ENCODE assay signal across 31 cellular contexts in the genomic region with DNA sequence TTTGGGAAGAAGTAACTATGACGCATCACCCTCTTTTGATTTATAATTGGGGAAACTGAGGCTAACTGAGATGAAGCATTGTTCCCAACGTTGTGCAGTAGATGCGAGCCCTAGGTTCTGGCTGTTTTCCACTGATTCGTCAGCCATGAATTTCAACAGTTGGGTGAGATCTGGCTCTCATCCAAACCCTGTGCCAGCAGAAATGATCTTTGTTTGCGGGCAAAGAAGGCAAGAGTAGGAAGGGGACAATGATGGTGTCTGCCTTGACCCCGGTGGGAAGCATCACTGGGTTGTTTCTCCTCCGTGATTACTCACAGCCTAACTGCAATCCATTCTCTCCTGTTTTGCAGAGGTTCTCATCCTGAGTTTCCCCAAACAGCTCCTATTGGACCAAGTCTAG.
DNase-seq lines count a peak whose midpoint lies in the region; ATAC-seq and TF ChIP-seq lines count a peak whose summit lies in the region.
"Had no signal": no experiment of that assay in that cellular context is flagged by ENCODE, and none has a peak within 500 bp of the region (broad histone marks: within the 10 kb centered on the region; RNA-seq: fewer than 3 reads in every experiment).

No MANE protein-coding gene starts in this region.

- no peak overlapping the region for H3K27ac Mint-ChIP-seq in endodermal cell
- H3K27ac Mint-ChIP-seq: activated naive CD8-positive, alpha-beta T cell treated with anti-CD3 and anti-CD28 coated beads, Interleukin-2, amount 10 ng/mL, durations not matched to agents 7 days and 5 days; CD4-positive, alpha-beta memory T cell; effector memory CD8-positive, alpha-beta T cell; memory B cell; T-helper 1 cell treated with Interleukin-12 subunit alpha and Interleukin-12 subunit beta and Interleukin-4 antibody, amounts not matched to agents 30 μg/mL and 1 μg/mL, for 36 hours had no signal

- no peaks in the 10 kb centered on the region for H3K36me3 ChIP-seq in OCI-LY3 (replicated peaks; ENCODE audit: low read depth, low read length)
- no peaks in the 10 kb centered on the region for H3K36me3 ChIP-seq in endodermal cell (ENCODE audit: control insufficient read depth, insufficient read depth, low read length)
- H3K36me3 ChIP-seq in upper lobe of left lung, result no peaks in the 10 kb centered on the region
- H3K36me3 ChIP-seq: left lung, ovary, suprapubic skin had no signal

- H3K9ac ChIP-seq in OCI-LY3 (ENCODE audit: low read length) (no peak overlapping the region), endodermal cell (ENCODE audit: extremely low read depth, low read length, poor library complexity, severe bottlenecking) (no peak overlapping the region)

- peaks cover 9% of the 10 kb centered on the region for H3K4me1 Mint-ChIP-seq in endodermal cell
- H3K4me1 Mint-ChIP-seq: memory B cell had no signal

- peak overlapping the region; percentile 85 for H3K4me2 ChIP-seq in OCI-LY3 (ENCODE audit: low read length)

- H3K9me3 ChIP-seq in OCI-LY3 (ENCODE audit: insufficient read depth, low read length) (no peaks in the 10 kb centered on the region), endodermal cell (ENCODE audit: control insufficient read depth, low read length) (peaks cover 10% of the 10 kb centered on the region), upper lobe of left lung (peaks cover 0 to 6% (median 0%) of the 10 kb centered on the region in 4 donors)
- H3K9me3 ChIP-seq: ovary, suprapubic skin had no signal

- no peak overlapping the region for H3K4me3 Mint-ChIP-seq in endodermal cell
- H3K4me3 Mint-ChIP-seq: activated naive CD8-positive, alpha-beta T cell treated with anti-CD3 and anti-CD28 coated beads, Interleukin-2, amount 10 ng/mL, durations not matched to agents 7 days and 5 days; CD4-positive, alpha-beta memory T cell; effector memory CD8-positive, alpha-beta T cell; memory B cell; T-helper 1 cell treated with Interleukin-12 subunit alpha and Interleukin-12 subunit beta and Interleukin-4 antibody, amounts not matched to agents 30 μg/mL and 1 μg/mL, for 36 hours had no signal

- H3K9me3 Mint-ChIP-seq in endodermal cell, result peaks cover 12% of the 10 kb centered on the region

- H4K20me1 ChIP-seq in OCI-LY3 (ENCODE audit: insufficient read depth, low read length), result no peaks in the 10 kb centered on the region

- H3K79me2 ChIP-seq in OCI-LY3 (ENCODE audit: low read length), result no peaks in the 10 kb centered on the region

- no peaks in the 10 kb centered on the region for H3K27me3 ChIP-seq in OCI-LY3 (ENCODE audit: low read depth, low read length)
- no peaks in the 10 kb centered on the region for H3K27me3 ChIP-seq in endodermal cell (ENCODE audit: control insufficient read depth, insufficient read depth, low read length, poor library complexity, severe bottlenecking)
- H3K27me3 ChIP-seq in upper lobe of left lung, result no peaks in the 10 kb centered on the region
- H3K27me3 ChIP-seq: left lung, ovary, suprapubic skin had no signal

- peak overlapping the region; percentile 68 for H3K4me3 ChIP-seq in OCI-LY3 (ENCODE audit: low read length)
- H3K4me3 ChIP-seq in endodermal cell (ENCODE audit: low read length), result no peak overlapping the region
- no peak overlapping the region for H3K4me3 ChIP-seq in upper lobe of left lung
- H3K4me3 ChIP-seq: left lung, ovary, skin epidermis, suprapubic skin had no signal

- no peak overlapping the region for H2AFZ ChIP-seq in OCI-LY3 (ENCODE audit: low read depth, low read length)

- no peak for TF ChIP-seq POLR2A in upper lobe of left lung (IDR thresholded peaks at IDR 0.05)

- peak; percentile 19 for DNase-seq in DMS79 treated with DMSO at 0.1 percent for 48 hours (lab: John Stamatoyannopoulos, UW)
- no peak for DNase-seq in DMS79 (lab: John Stamatoyannopoulos, UW)
- peak; percentile 27 for DNase-seq in G401 (ENCODE audit: low spot score)
- DNase-seq in endodermal cell, result peak; percentile 10
- DNase-seq in Kasumi-1 (lab: John Stamatoyannopoulos, UW), result no peak
- no peak for DNase-seq in upper lobe of left lung
- no peak for DNase-seq in GF-D8 (lab: John Stamatoyannopoulos, UW)
- DNase-seq: 8988T; activated CD4-positive, alpha-beta T cell treated with anti-CD3 and anti-CD28 coated beads, Interleukin-2, amount 50 U/mL, for 48 hours; activated gamma-delta T cell treated with Interleukin-2 at 50 U/mL for 16 hours; activated naive CD8-positive, alpha-beta T cell treated with anti-CD3 and anti-CD28 coated beads, Interleukin-2, amount 10 ng/mL, durations not matched to agents 7 days and 5 days; activated T-cell treated with anti-CD3 and anti-CD28 coated beads, Interleukin-2, amount 50 U/mL, for 48 hours; aorta; CD4-positive, alpha-beta memory T cell; effector memory CD8-positive, alpha-beta T cell; erythroblast; foreskin fibroblast; islet precursor cell; left lung; NCI-H1048; NCI-H1930; OCI-M1; ovary; retina; stimulated activated naive CD4-positive, alpha-beta T cell treated with Interleukin-2 at 50 U/mL for 16 hours had no signal

- no peak for TF ChIP-seq EP300 in upper lobe of left lung (IDR thresholded peaks at IDR 0.05)

- in situ Hi-C loops in G401 (cut with HindIII; ENCODE audit: low sequenced_read_pairs), result no loop called here

- H3K27ac ChIP-seq in OCI-LY3 (ENCODE audit: low read length) (no peak overlapping the region), endodermal cell (ENCODE audit: low read depth, low read length) (no peak overlapping the region), upper lobe of left lung (no peak overlapping the region)
- H3K27ac ChIP-seq: left lung, ovary had no signal

- WGBS in endodermal cell (ENCODE audit: insufficient coverage in 1 of 2, insufficient read length in 1 of 2), 2 experiments, result 82 to 98% methylated on average over 6 to 7 of the region's 7 CpGs
- WGBS in upper lobe of left lung, 2 donors, result 89 to 93% methylated on average over 6 to 7 of the region's 7 CpGs

- no peak for ATAC-seq in upper lobe of left lung (ENCODE audit: low FRiP score in 2 of 2)
- ATAC-seq: effector memory CD8-positive, alpha-beta T cell; HepG2; left lung had no signal

- H3K4me1 ChIP-seq in OCI-LY3 (ENCODE audit: low read length) (peaks cover 19% of the 10 kb centered on the region), endodermal cell (ENCODE audit: control insufficient read depth, insufficient read depth, low read length) (no peaks in the 10 kb centered on the region), upper lobe of left lung (no peaks in the 10 kb centered on the region)
- H3K4me1 ChIP-seq: left lung had no signal

- H3K27me3 Mint-ChIP-seq in endodermal cell (ENCODE audit: insufficient read depth), result peaks cover 7% of the 10 kb centered on the region

- H3K36me3 Mint-ChIP-seq in endodermal cell (ENCODE audit: low read depth), result no peaks in the 10 kb centered on the region
- H3K36me3 Mint-ChIP-seq: activated naive CD8-positive, alpha-beta T cell treated with anti-CD3 and anti-CD28 coated beads, Interleukin-2, amount 10 ng/mL, durations not matched to agents 7 days and 5 days; CD4-positive, alpha-beta memory T cell; memory B cell had no signal

- TF ChIP-seq CTCF in OCI-LY3 (IDR thresholded peaks at IDR 0.05; ENCODE audit: low read depth, low read length) (no peak), endodermal cell (conservative IDR thresholded peaks at IDR 0.05) (no peak), upper lobe of left lung (IDR thresholded peaks at IDR 0.05) (no peak)

Comparison
In these comparisons a context has a peak if more than half of its experiments do, and no peak if none do; other contexts are left out.
1. DNase-seq: peak in DMS79 treated with DMSO at 0.1 percent for 48 hours (single experiment), G401 (single experiment) and endodermal cell (single experiment); none in DMS79 (single experiment), Kasumi-1 (0 of 2), upper lobe of left lung (0 of 2) and GF-D8 (single experiment).